30 cellular contexts compared by ENCODE assay signal in genomic region chr1:222911866-222912265, GRCh38.
DNase-seq lines count a peak whose midpoint lies in the region; ATAC-seq and TF ChIP-seq lines count a peak whose summit lies in the region.
"Had no signal": no experiment of that assay in that cellular context is flagged by ENCODE, and none has a peak within 500 bp of the region (broad histone marks: within the 10 kb centered on the region; RNA-seq: fewer than 3 reads in every experiment).

No MANE protein-coding gene starts in this region.

- H3K36me3 ChIP-seq in CD4-positive, alpha-beta memory T cell (ENCODE audit: insufficient read depth, low read length): no peaks in the 10 kb centered on the region
- H3K36me3 ChIP-seq: BE2C, HAP-1, MG63 had no signal

- intact Hi-C loops in CD4-positive, alpha-beta memory T cell (cut with micrococcal nuclease): no loop called here
- intact Hi-C loops in Right ventricle myocardium superior (cut with DNase I): no loop called here

- no peak for ATAC-seq in Right ventricle myocardium superior (ENCODE audit: poor library complexity)
- ATAC-seq: activated CD4-positive, alpha-beta T cell treated with anti-CD3 and anti-CD28 coated beads for 36 hours; K562; psoas muscle; stimulated activated naive CD8-positive, alpha-beta T cell treated with anti-CD3 and anti-CD28 coated beads, Interleukin-15, amount 100 ng/mL, for 72 hours had no signal

- no peaks in the 10 kb centered on the region for H3K27me3 Mint-ChIP-seq in CD4-positive, alpha-beta memory T cell
- H3K27me3 Mint-ChIP-seq: activated CD4-positive, alpha-beta T cell treated with anti-CD3 and anti-CD28 coated beads for 36 hours; activated naive CD8-positive, alpha-beta T cell treated with anti-CD3 and anti-CD28 coated beads, Interleukin-2, amount 10 ng/mL, durations not matched to agents 7 days and 5 days; brain; naive B cell; stimulated activated naive CD8-positive, alpha-beta T cell treated with anti-CD3 and anti-CD28 coated beads, Interleukin-15, amount 100 ng/mL, for 72 hours had no signal

- H3K27ac ChIP-seq in CD4-positive, alpha-beta memory T cell (ENCODE audit: low read depth, low read length): no peak overlapping the region
- H3K27ac ChIP-seq: epithelial cell of prostate, left ventricle myocardium inferior, tibial artery had no signal

- no peaks in the 10 kb centered on the region for H3K9me3 ChIP-seq in CD4-positive, alpha-beta memory T cell (ENCODE audit: control insufficient read depth in 1 of 2, low read length in 2 of 2)
- H3K9me3 ChIP-seq: BE2C, HAP-1 had no signal

- H3K36me3 Mint-ChIP-seq in CD4-positive, alpha-beta memory T cell: peaks cover 3 to 15% of the 10 kb centered on the region in 2 donors

- no peaks in the 10 kb centered on the region for H3K4me1 ChIP-seq in CD4-positive, alpha-beta memory T cell (ENCODE audit: insufficient read depth, low read length)
- H3K4me1 ChIP-seq: BE2C, HAP-1 had no signal

- DNase-seq in ELR (ENCODE audit: low read depth) (peak; percentile 33), amniotic epithelial cell (ENCODE audit: low read depth) (peak; percentile 93), fibroblast of the aortic adventitia (ENCODE audit: low read depth) (peak; percentile 75), retinal pigment epithelial cell (ENCODE audit: low read depth) (peak; percentile 55), NCI-H2081 (lab: John Stamatoyannopoulos, UW) (no peak), NCI-H2171 (lab: John Stamatoyannopoulos, UW) (no peak), Right ventricle myocardium superior (no peak)
- no peak for DNase-seq in CD4-positive, alpha-beta memory T cell
- DNase-seq: activated CD4-positive, alpha-beta T cell treated with anti-CD3 and anti-CD28 coated beads for 36 hours; activated effector memory CD4-positive, alpha-beta T cell treated with anti-CD3 and anti-CD28 coated beads, Interleukin-2, amount 50 U/mL, for 16 hours; activated naive CD8-positive, alpha-beta T cell treated with anti-CD3 and anti-CD28 coated beads, Interleukin-2, amount 10 ng/mL, durations not matched to agents 7 days and 5 days; activated T-cell treated with anti-CD3 and anti-CD28 coated beads, Interleukin-2, amount 50 U/mL, for 1 hour; BE2C; DMS79; effector CD4-positive, alpha-beta T cell; hippocampal formation; immature natural killer cell; left ventricle myocardium inferior; MG63; naive B cell; NCI-H2081 treated with DMSO at 0.1 percent for 48 hours; NCI-H446; psoas muscle; small intestine; stimulated activated naive CD8-positive, alpha-beta T cell treated with anti-CD3 and anti-CD28 coated beads, Interleukin-15, amount 100 ng/mL, for 72 hours; tibial artery had no signal

- no peak overlapping the region for H3K4me3 Mint-ChIP-seq in CD4-positive, alpha-beta memory T cell
- H3K4me3 Mint-ChIP-seq: activated CD4-positive, alpha-beta T cell treated with anti-CD3 and anti-CD28 coated beads for 36 hours; activated naive CD8-positive, alpha-beta T cell treated with anti-CD3 and anti-CD28 coated beads, Interleukin-2, amount 10 ng/mL, durations not matched to agents 7 days and 5 days; brain; immature natural killer cell; naive B cell; stimulated activated naive CD8-positive, alpha-beta T cell treated with anti-CD3 and anti-CD28 coated beads, Interleukin-15, amount 100 ng/mL, for 72 hours had no signal

- TF ChIP-seq CTCF in fibroblast of the aortic adventitia (IDR thresholded peaks at IDR 0.05; ENCODE audit: insufficient read depth, low read length) (no peak), retinal pigment epithelial cell (conservative IDR thresholded peaks at IDR 0.05; ENCODE audit: low read depth, low read length) (no peak)

- CTCF ChIA-PET in CD4-positive, alpha-beta memory T cell (lab: Charles Lee; ENCODE audit: partially characterized antibody): no interaction called here

- peaks cover 0 to 1% (median 0%) of the 10 kb centered on the region in 4 donors for H3K4me1 Mint-ChIP-seq in CD4-positive, alpha-beta memory T cell
- H3K4me1 Mint-ChIP-seq: activated CD4-positive, alpha-beta T cell treated with anti-CD3 and anti-CD28 coated beads for 36 hours; activated naive CD8-positive, alpha-beta T cell treated with anti-CD3 and anti-CD28 coated beads, Interleukin-2, amount 10 ng/mL, durations not matched to agents 7 days and 5 days; brain; immature natural killer cell had no signal

- POLR2A ChIA-PET in CD4-positive, alpha-beta memory T cell (lab: Charles Lee; ENCODE audit: partially characterized antibody): no interaction called here

- H3K27ac Mint-ChIP-seq in CD4-positive, alpha-beta memory T cell: no peak overlapping the region
- H3K27ac Mint-ChIP-seq: activated CD4-positive, alpha-beta T cell treated with anti-CD3 and anti-CD28 coated beads for 36 hours; activated naive CD8-positive, alpha-beta T cell treated with anti-CD3 and anti-CD28 coated beads, Interleukin-2, amount 10 ng/mL, durations not matched to agents 7 days and 5 days; immature natural killer cell; stimulated activated naive CD8-positive, alpha-beta T cell treated with anti-CD3 and anti-CD28 coated beads, Interleukin-15, amount 100 ng/mL, for 72 hours had no signal

- peaks cover 2 to 18% (median 11%) of the 10 kb centered on the region in 8 donors for H3K9me3 Mint-ChIP-seq in CD4-positive, alpha-beta memory T cell

- no peak overlapping the region for H3K4me3 ChIP-seq in fibroblast of the aortic adventitia (ENCODE audit: low read depth, low read length)
- H3K4me3 ChIP-seq in retinal pigment epithelial cell (ENCODE audit: low read length): no peak overlapping the region
- H3K4me3 ChIP-seq in CD4-positive, alpha-beta memory T cell (ENCODE audit: low read length in 2 of 2): no peak overlapping the region
- H3K4me3 ChIP-seq: HAP-1, K562, left ventricle myocardium inferior, MG63, psoas muscle, tibial artery had no signal

- H3K27me3 ChIP-seq in CD4-positive, alpha-beta memory T cell (ENCODE audit: insufficient read depth, low read length): no peaks in the 10 kb centered on the region
- H3K27me3 ChIP-seq: BE2C, MG63, tibial artery had no signal

Comparison
In these comparisons a context has a peak if more than half of its experiments do, and no peak if none do; other contexts are left out.
1. DNase-seq: peak in ELR (single experiment), amniotic epithelial cell (single experiment), fibroblast of the aortic adventitia (single experiment) and retinal pigment epithelial cell (single experiment); none in NCI-H2081 (0 of 2), CD4-positive, alpha-beta memory T cell (0 of 5), NCI-H2171 (single experiment) and Right ventricle myocardium superior (single experiment).